In the genomic region with DNA sequence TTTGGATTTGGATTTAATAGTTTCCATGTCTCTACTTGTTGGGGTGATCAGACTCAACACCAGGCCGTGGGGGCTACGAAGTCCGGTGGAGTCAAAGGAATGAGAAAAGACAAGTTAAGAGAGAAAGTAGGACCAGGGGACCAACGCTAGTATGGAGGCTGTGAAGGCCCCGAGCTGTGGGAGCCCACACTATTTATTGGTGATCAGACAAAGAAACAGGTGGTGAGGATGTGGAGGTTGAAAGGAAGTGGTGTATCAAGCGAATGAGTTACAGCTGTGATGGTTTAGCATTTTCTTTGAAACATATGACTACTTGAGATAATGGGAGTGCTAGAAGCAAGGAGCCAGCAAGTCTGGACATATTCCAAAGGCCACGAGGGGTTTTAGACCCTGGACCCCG, we compare ENCODE assay signal across 18 cellular contexts.
DNase-seq lines count a peak whose midpoint lies in the region; ATAC-seq and TF ChIP-seq lines count a peak whose summit lies in the region.
"Had no signal": no experiment of that assay in that cellular context is flagged by ENCODE, and none has a peak within 500 bp of the region (broad histone marks: within the 10 kb centered on the region; RNA-seq: fewer than 3 reads in every experiment).

No MANE protein-coding gene starts in this region.

- H3K36me3 ChIP-seq in KOPT-K1 (ENCODE audit: insufficient read depth, low read length) (no peaks in the 10 kb centered on the region), spleen (peaks cover 0 to 3% (median 0%) of the 10 kb centered on the region in 6 donors), GM23248 (ENCODE audit: low read depth) (no peaks in the 10 kb centered on the region)
- H3K36me3 ChIP-seq: ovary, SJCRH30, thoracic aorta had no signal

- peak overlapping the region; percentile 77 for H3K4me3 Mint-ChIP-seq in activated T-helper 17 cell treated with anti-CD3 and anti-CD28 coated beads, Interleukin-2, amount 50 U/mL, for 72 hours

- peak overlapping the region; percentile 5 for H3K27ac Mint-ChIP-seq in activated T-helper 17 cell treated with anti-CD3 and anti-CD28 coated beads, Interleukin-2, amount 50 U/mL, for 72 hours

- peaks cover 5 to 45% (median 28%) of the 10 kb centered on the region in 6 donors for H3K4me1 ChIP-seq in spleen
- no peaks in the 10 kb centered on the region for H3K4me1 ChIP-seq in GM23248 (ENCODE audit: insufficient read depth)
- H3K4me1 ChIP-seq: esophagus muscularis mucosa, SJCRH30 had no signal

- H3K36me3 Mint-ChIP-seq in activated T-helper 17 cell treated with anti-CD3 and anti-CD28 coated beads, Interleukin-2, amount 50 U/mL, for 72 hours (ENCODE audit: low read depth): no peaks in the 10 kb centered on the region

- no peaks in the 10 kb centered on the region for H3F3A ChIP-seq in GM23248 (ENCODE audit: insufficient read depth)

- no peak for TF ChIP-seq CTCF in spleen (IDR thresholded peaks at IDR 0.05 in 8 of 11, conservative IDR thresholded peaks at IDR 0.05 in 3 of 11)

- H3K79me2 ChIP-seq in GM23248 (ENCODE audit: insufficient read depth): no peaks in the 10 kb centered on the region

- H3K9ac ChIP-seq in GM23248: no peak overlapping the region

- TF ChIP-seq POLR2A in spleen (IDR thresholded peaks at IDR 0.05): no peak

- peaks cover 30% of the 10 kb centered on the region for H3K4me1 Mint-ChIP-seq in activated T-helper 17 cell treated with anti-CD3 and anti-CD28 coated beads, Interleukin-2, amount 50 U/mL, for 72 hours

- no peaks in the 10 kb centered on the region for H4K20me1 ChIP-seq in GM23248 (ENCODE audit: insufficient read depth)

- no peak overlapping the region for H3K4me3 ChIP-seq in spleen
- no peak overlapping the region for H3K4me3 ChIP-seq in GM23248
- H3K4me3 ChIP-seq: esophagus muscularis mucosa, ovary, SJCRH30, thoracic aorta had no signal

- H3K9me3 ChIP-seq in KOPT-K1 (ENCODE audit: insufficient read depth, low read length, poor library complexity, severe bottlenecking): peaks cover 19% of the 10 kb centered on the region
- peaks cover 0 to 18% (median 14%) of the 10 kb centered on the region in 8 donors for H3K9me3 ChIP-seq in spleen
- no peaks in the 10 kb centered on the region for H3K9me3 ChIP-seq in GM23248 (ENCODE audit: low read depth)
- H3K9me3 ChIP-seq: ovary, SJCRH30, thoracic aorta had no signal

- 46 to 53% (median 50%) methylated on average over 8 of the region's 8 CpGs for WGBS in spleen, 5 donors
- WGBS in GM23248 (ENCODE audit: low coverage in 1 of 2, low lambda C conversion rate in 2 of 2, missing lambda C conversion rate in 2 of 2), 2 experiments: 64 to 73% methylated on average over 8 of the region's 8 CpGs

- H3K27ac ChIP-seq in KOPT-K1 (ENCODE audit: low read depth, low read length, poor library complexity, severe bottlenecking): peak overlapping the region; percentile 92
- H3K27ac ChIP-seq in spleen: peak overlapping the region in 6 of 8 donors; percentile 12 to 90 (median 82)
- H3K27ac ChIP-seq in GM23248: no peak overlapping the region
- H3K27ac ChIP-seq: esophagus muscularis mucosa, ovary, SJCRH30, thoracic aorta had no signal

- no peaks in the 10 kb centered on the region for H3K9me2 ChIP-seq in GM23248 (ENCODE audit: insufficient read depth)

- no peak overlapping the region for H3K4me2 ChIP-seq in GM23248 (ENCODE audit: unreplicated experiment)

- H3K27me3 ChIP-seq in spleen (replicated peaks in 1 of 7): no peaks in the 10 kb centered on the region
- H3K27me3 ChIP-seq in GM23248 (replicated peaks; ENCODE audit: insufficient read depth): no peaks in the 10 kb centered on the region
- H3K27me3 ChIP-seq: esophagus muscularis mucosa, ovary, SJCRH30 had no signal

- H3K27me3 Mint-ChIP-seq in activated T-helper 17 cell treated with anti-CD3 and anti-CD28 coated beads, Interleukin-2, amount 50 U/mL, for 72 hours: no peaks in the 10 kb centered on the region

- DNase-seq in activated gamma-delta T cell treated with Interleukin-2 at 50 U/mL for 16 hours (peak; percentile 36), activated gamma-delta T cell (lab: John Stamatoyannopoulos, UW) (no peak), spleen (peak; percentile 78), GM23248 (no peak), NCI-H128 (lab: John Stamatoyannopoulos, UW; ENCODE audit: unreplicated experiment) (no peak), HT-29 (ENCODE audit: low spot score) (no peak)
- DNase-seq: activated CD4-positive, CD25-positive, alpha-beta regulatory T cell treated with anti-CD3 and anti-CD28 coated beads, Interleukin-2, amount 50 U/mL, for 72 hours; NCI-H2029; NCI-H510A; ovary; PC-3; stimulated activated CD4-positive, alpha-beta T cell treated with anti-CD3 and anti-CD28 coated beads, Interleukin-2, amount 100 ng/mL, for 48 hours; T1000 had no signal

- intact Hi-C loops in spleen (cut with DNase I; ENCODE audit: low total_unique reads): no loop called here

- no peak for ATAC-seq in activated T-helper 17 cell treated with anti-CD3 and anti-CD28 coated beads, Interleukin-2, amount 50 U/mL, for 72 hours (replicated peaks)
- ATAC-seq: PC-3 had no signal

- in situ Hi-C loops in GM23248 (cut with MboI): no loop called here

- H2AFZ ChIP-seq in GM23248: no peak overlapping the region

- peaks cover 11% of the 10 kb centered on the region for H3K9me3 Mint-ChIP-seq in activated T-helper 17 cell treated with anti-CD3 and anti-CD28 coated beads, Interleukin-2, amount 50 U/mL, for 72 hours

Comparison
In these comparisons a context has a peak if more than half of its experiments do, and no peak if none do; other contexts are left out.
1. DNase-seq: peak in activated gamma-delta T cell treated with Interleukin-2 at 50 U/mL for 16 hours (single experiment) and spleen (single experiment); none in activated gamma-delta T cell (single experiment), GM23248 (single experiment), NCI-H128 (single experiment) and HT-29 (single experiment).